ENCODE assay signal across 1 cellular context in the genomic region with DNA sequence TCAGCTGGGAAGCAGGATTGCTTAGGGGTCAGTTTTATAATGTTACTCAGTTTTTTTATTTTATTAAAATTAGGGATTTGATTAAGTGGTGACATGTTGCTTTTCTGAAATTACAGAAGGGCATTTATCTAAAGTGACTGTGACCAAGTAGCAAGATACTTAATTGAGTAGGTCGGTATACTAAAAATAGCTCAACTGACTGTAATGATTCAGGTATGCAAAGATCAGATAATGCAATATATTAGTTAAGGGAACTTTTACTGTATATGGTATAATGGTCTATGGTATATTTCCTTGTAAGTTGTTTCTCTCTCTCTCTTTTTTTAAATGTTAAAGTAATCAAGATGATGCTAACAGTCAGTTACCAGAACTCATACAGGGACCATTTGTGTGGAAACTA.
TF ChIP-seq lines count a peak whose summit lies in the region.

No MANE protein-coding gene starts in this region.

TF ChIP-seq in WTC11, 78 proteins besides CTCF, POLR2A, EP300 and RAD21 (continued from another document):
- TF ChIP-seq ZBTB21 (CRISPR knock-in tag; IDR thresholded peaks at IDR 0.05; ENCODE audit: borderline replicate concordance) (no peak), ESRRA (CRISPR knock-in tag; IDR thresholded peaks at IDR 0.05; ENCODE audit: borderline replicate concordance) (no peak), EMX1 (CRISPR knock-in tag; IDR thresholded peaks at IDR 0.05) (no peak), TEAD4 (CRISPR knock-in tag; IDR thresholded peaks at IDR 0.05) (no peak), ETV6 (CRISPR knock-in tag; IDR thresholded peaks at IDR 0.05) (no peak), NR3C1 (CRISPR knock-in tag; conservative IDR thresholded peaks at IDR 0.05; ENCODE audit: low read depth) (no peak), PRRX2 (CRISPR knock-in tag; IDR thresholded peaks at IDR 0.05) (no peak), ZNF263 (CRISPR knock-in tag; IDR thresholded peaks at IDR 0.05; ENCODE audit: low read depth) (no peak), CREB1 (CRISPR knock-in tag; IDR thresholded peaks at IDR 0.05) (no peak)
- TF ChIP-seq, protein P1, sequence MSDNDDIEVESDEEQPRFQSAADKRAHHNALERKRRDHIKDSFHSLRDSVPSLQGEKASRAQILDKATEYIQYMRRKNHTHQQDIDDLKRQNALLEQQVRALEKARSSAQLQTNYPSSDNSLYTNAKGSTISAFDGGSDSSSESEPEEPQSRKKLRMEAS (CRISPR knock-in tag; IDR thresholded peaks at IDR 0.05), result no peak
- TF ChIP-seq, protein P2, sequence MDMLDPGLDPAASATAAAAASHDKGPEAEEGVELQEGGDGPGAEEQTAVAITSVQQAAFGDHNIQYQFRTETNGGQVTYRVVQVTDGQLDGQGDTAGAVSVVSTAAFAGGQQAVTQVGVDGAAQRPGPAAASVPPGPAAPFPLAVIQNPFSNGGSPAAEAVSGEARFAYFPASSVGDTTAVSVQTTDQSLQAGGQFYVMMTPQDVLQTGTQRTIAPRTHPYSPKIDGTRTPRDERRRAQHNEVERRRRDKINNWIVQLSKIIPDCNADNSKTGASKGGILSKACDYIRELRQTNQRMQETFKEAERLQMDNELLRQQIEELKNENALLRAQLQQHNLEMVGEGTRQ (CRISPR knock-in tag; IDR thresholded peaks at IDR 0.05), result no peak
- TF ChIP-seq, protein P3, sequence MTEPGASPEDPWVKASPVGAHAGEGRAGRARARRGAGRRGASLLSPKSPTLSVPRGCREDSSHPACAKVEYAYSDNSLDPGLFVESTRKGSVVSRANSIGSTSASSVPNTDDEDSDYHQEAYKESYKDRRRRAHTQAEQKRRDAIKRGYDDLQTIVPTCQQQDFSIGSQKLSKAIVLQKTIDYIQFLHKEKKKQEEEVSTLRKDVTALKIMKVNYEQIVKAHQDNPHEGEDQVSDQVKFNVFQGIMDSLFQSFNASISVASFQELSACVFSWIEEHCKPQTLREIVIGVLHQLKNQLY (CRISPR knock-in tag; IDR thresholded peaks at IDR 0.05), result no peak
